ENCODE assay signal across 23 cellular contexts in the genomic region with DNA sequence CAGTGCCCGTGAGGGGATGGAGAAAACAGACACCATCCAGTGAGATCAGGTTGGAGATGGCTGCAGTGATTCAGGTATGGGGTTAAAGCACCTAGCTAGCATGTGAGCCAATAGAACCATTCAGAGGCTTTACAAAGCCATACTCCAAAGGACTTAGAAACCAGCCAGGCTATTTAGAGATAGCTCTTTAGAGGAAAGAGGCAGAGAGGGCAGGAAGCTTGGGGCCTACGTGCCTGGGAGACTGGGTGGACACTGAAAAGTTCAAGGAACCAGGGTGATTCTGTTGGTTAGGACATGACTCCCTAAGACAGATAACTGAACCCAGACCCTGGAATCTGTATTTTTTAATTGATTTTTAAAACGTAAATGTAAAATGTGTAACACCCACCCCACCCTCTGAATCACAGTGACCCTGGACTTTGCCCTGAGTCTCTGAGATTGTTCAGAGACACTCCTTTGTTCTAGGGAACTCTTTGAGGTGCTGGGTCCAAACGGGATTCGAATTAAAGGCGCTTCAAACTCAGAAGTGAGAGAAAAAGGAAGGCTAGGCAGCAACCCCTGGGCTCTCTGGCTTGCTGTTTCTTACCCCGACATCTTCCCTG. TPM values are rescaled to one million over a fixed set of nuclear protein-coding genes. Genes with fewer than 3 reads are reported as not detected.
A peak's percentile ranks its signal among the peaks of the same experiment; 100 is the strongest.
DNase-seq lines count a peak whose midpoint lies in the region; ATAC-seq, FAIRE-seq and TF ChIP-seq lines count a peak whose summit lies in the region.
"Had no signal": no experiment of that assay in that cellular context is flagged by ENCODE, and none has a peak within 500 bp of the region (broad histone marks: within the 10 kb centered on the region; RNA-seq: fewer than 3 reads in every experiment).

No MANE protein-coding gene starts in this region.

- no peak for TF ChIP-seq EP300 in A549 (IDR thresholded peaks at IDR 0.05)
- no peak for TF ChIP-seq EP300 in H1 (IDR thresholded peaks at IDR 0.05; ENCODE audit: borderline replicate concordance in 1 of 2, low read depth in 2 of 2, low read length in 2 of 2)

- no peak for TF ChIP-seq POLR2A in A549 (IDR thresholded peaks at IDR 0.05; ENCODE audit: low read length)
- no peak for TF ChIP-seq POLR2A in IMR-90 (IDR thresholded peaks at IDR 0.05; ENCODE audit: low read depth, low read length)
- no peak for TF ChIP-seq POLR2A in H1 (IDR thresholded peaks at IDR 0.05; ENCODE audit: control extremely low read depth in 1 of 2, low read depth in 2 of 2, low read length in 2 of 2)

- H3K36me3 Mint-ChIP-seq in stimulated activated effector memory CD8-positive, alpha-beta T cell treated with anti-CD3 and anti-CD28 coated beads, Interleukin-12 subunit alpha, Interleukin-12 subunit beta, amount 100 ng/mL, for 72 hours = peaks cover 6% of the 10 kb centered on the region

- H3K36me3 ChIP-seq in IMR-90 (ENCODE audit: control insufficient read depth, insufficient read depth, low read length) (no peaks in the 10 kb centered on the region), H1 (ENCODE audit: control insufficient read depth in 2 of 4, insufficient read depth in 4 of 4, low read length in 3 of 4) (no peaks in the 10 kb centered on the region), mucosa of rectum (ENCODE audit: control insufficient read depth in 2 of 2, insufficient read depth in 2 of 2, low read length in 2 of 2) (no peaks in the 10 kb centered on the region), osteoblast (ENCODE audit: insufficient read depth, low read length) (no peaks in the 10 kb centered on the region)
- H3K36me3 ChIP-seq: BE2C had no signal

- no peaks in the 10 kb centered on the region for H3K9me3 ChIP-seq in A549
- H3K9me3 ChIP-seq in IMR-90 (ENCODE audit: control insufficient read depth, insufficient read depth, low read length) = no peaks in the 10 kb centered on the region
- no peaks in the 10 kb centered on the region for H3K9me3 ChIP-seq in H1 (ENCODE audit: insufficient read depth in 2 of 2, low read depth in 1 of 2, low read length in 1 of 2)
- no peaks in the 10 kb centered on the region for H3K9me3 ChIP-seq in mucosa of rectum (ENCODE audit: control insufficient read depth in 2 of 2, low read length in 2 of 2)
- H3K9me3 ChIP-seq in osteoblast (ENCODE audit: low read depth, low read length) = no peaks in the 10 kb centered on the region
- H3K9me3 ChIP-seq: BE2C had no signal

- DNase-seq in A549 (ENCODE audit: low read depth in 1 of 2, low spot score in 1 of 2) = peak in 1 of 2 experiments; percentile 45
- no peak for DNase-seq in IMR-90
- DNase-seq in H1 (ENCODE audit: low read depth in 1 of 2, low spot score in 2 of 2) = no peak
- no peak for DNase-seq in RCC 7860 (ENCODE audit: low spot score)
- DNase-seq in osteoblast (ENCODE audit: insufficient read length, low spot score, missing footprints) = no peak
- DNase-seq in stimulated activated effector memory CD8-positive, alpha-beta T cell treated with anti-CD3 and anti-CD28 coated beads, Interleukin-12 subunit alpha, Interleukin-12 subunit beta, amount 100 ng/mL, for 72 hours (ENCODE audit: low spot score in 2 of 2) = no peak
- no peak for DNase-seq in foreskin keratinocyte
- DNase-seq: activated CD4-positive, alpha-beta T cell treated with anti-CD3 and anti-CD28 coated beads for 4 hours; activated gamma-delta T cell treated with Interleukin-2 at 50 U/mL for 16 hours; activated T-cell treated with anti-CD3 and anti-CD28 coated beads, Interleukin-2, amount 50 U/mL, for 1 hour; BE2C; DMS79 treated with DMSO at 0.1 percent for 48 hours; glutamatergic neuron; NCI-H1694; stimulated activated CD4-positive, alpha-beta T cell treated with anti-CD3 and anti-CD28 coated beads, Interleukin-2, amount 100 ng/mL, for 24 hours; trophoblast cell had no signal

- H2BK120ac ChIP-seq in IMR-90 (ENCODE audit: low read depth, low read length) (peak overlapping the region; percentile 4; the same call in 1 of the 2 replicates), H1 (replicated peaks; ENCODE audit: low read depth, low read length) (no peak overlapping the region)

- H3K18ac ChIP-seq in IMR-90 (ENCODE audit: low read depth, low read length) (no peak overlapping the region), H1 (ENCODE audit: extremely low read depth, low read length) (no peak overlapping the region)

- H3K27ac Mint-ChIP-seq in stimulated activated effector memory CD8-positive, alpha-beta T cell treated with anti-CD3 and anti-CD28 coated beads, Interleukin-12 subunit alpha, Interleukin-12 subunit beta, amount 100 ng/mL, for 72 hours = no peak overlapping the region
- H3K27ac Mint-ChIP-seq: T-helper 2 cell treated with Interferon-gamma antibody and Interleukin-4, amounts not matched to agents 5 μg/mL and 100 μg/mL, for 36 hours had no signal

- H2BK12ac ChIP-seq in H1 (ENCODE audit: low read depth, low read length) = no peak overlapping the region

- H3K4me3 ChIP-seq in A549 = no peak overlapping the region
- H3K4me3 ChIP-seq in IMR-90 (ENCODE audit: insufficient read depth, low read depth, low read length) = no peak overlapping the region
- no peak overlapping the region for H3K4me3 ChIP-seq in H1 (ENCODE audit: extremely low read depth in 1 of 4, insufficient read depth in 2 of 4, low read depth in 3 of 4, low read length in 4 of 4)
- peak overlapping the region in 1 of 2 donors; percentile 25 for H3K4me3 ChIP-seq in mucosa of rectum (ENCODE audit: low read length in 2 of 2)
- no peak overlapping the region for H3K4me3 ChIP-seq in osteoblast (ENCODE audit: insufficient read depth, low read length)
- H3K4me3 ChIP-seq: lung had no signal

- H3K14ac ChIP-seq in IMR-90 (replicated peaks; ENCODE audit: low read depth, low read length) = peak overlapping the region; percentile 2; the same call in 1 of the 2 replicates
- no peak overlapping the region for H3K14ac ChIP-seq in H1 (ENCODE audit: insufficient read length)

- H3K4me3 Mint-ChIP-seq in stimulated activated effector memory CD8-positive, alpha-beta T cell treated with anti-CD3 and anti-CD28 coated beads, Interleukin-12 subunit alpha, Interleukin-12 subunit beta, amount 100 ng/mL, for 72 hours = no peak overlapping the region
- H3K4me3 Mint-ChIP-seq: T-helper 2 cell treated with Interferon-gamma antibody and Interleukin-4, amounts not matched to agents 5 μg/mL and 100 μg/mL, for 36 hours had no signal

- in situ Hi-C loops in IMR-90 (cut with MboI; ENCODE audit: low sequenced_read_pairs) = no loop called here

- H4K5ac ChIP-seq in IMR-90 (ENCODE audit: low read depth, low read length) (no peak overlapping the region), H1 (ENCODE audit: insufficient read length, low read depth, low read length) (no peak overlapping the region)

- TF ChIP-seq RAD21 in A549 (conservative IDR thresholded peaks at IDR 0.05 in 1 of 2, IDR thresholded peaks at IDR 0.05 in 1 of 2) (no peak), IMR-90 (IDR thresholded peaks at IDR 0.05; ENCODE audit: low read length) (no peak), H1 (IDR thresholded peaks at IDR 0.05 in 1 of 2, conservative IDR thresholded peaks at IDR 0.05 in 1 of 2; ENCODE audit: low read depth in 2 of 2, low read length in 2 of 2) (no peak)

- H3K23me2 ChIP-seq in H1 (ENCODE audit: low read depth, low read length) = no peaks in the 10 kb centered on the region

- no peaks in the 10 kb centered on the region for H3K27me3 ChIP-seq in IMR-90 (ENCODE audit: control insufficient read depth, insufficient read depth, low read length)
- H3K27me3 ChIP-seq in H1 (replicated peaks in 1 of 4; ENCODE audit: control insufficient read depth in 3 of 4, extremely low read depth in 1 of 4, insufficient read depth in 3 of 4, low read length in 3 of 4) = no peaks in the 10 kb centered on the region
- no peaks in the 10 kb centered on the region for H3K27me3 ChIP-seq in mucosa of rectum (ENCODE audit: control insufficient read depth in 2 of 2, insufficient read depth in 2 of 2, low read length in 2 of 2)
- peaks cover 2% of the 10 kb centered on the region for H3K27me3 ChIP-seq in osteoblast (ENCODE audit: insufficient read depth, low read length)
- H3K27me3 ChIP-seq in foreskin keratinocyte = no peaks in the 10 kb centered on the region
- H3K27me3 ChIP-seq: BE2C had no signal

- intact Hi-C loops in IMR-90 (cut with micrococcal nuclease) = no loop called here

- dilution Hi-C loops in IMR-90 (cut with HindIII; ENCODE audit: low sequenced_read_pairs, unreplicated experiment) = no loop called here

- peak overlapping the region; percentile 72 to 88 for H3K27ac ChIP-seq in A549
- H3K27ac ChIP-seq in IMR-90 (ENCODE audit: insufficient read depth, low read length) = no peak overlapping the region
- no peak overlapping the region for H3K27ac ChIP-seq in H1 (ENCODE audit: low read depth, low read length)
- H3K27ac ChIP-seq in mucosa of rectum (ENCODE audit: low read depth in 2 of 2, low read length in 2 of 2) = peak overlapping the region; percentile 85 to 89
- H3K27ac ChIP-seq in osteoblast (ENCODE audit: low read depth, low read length) = no peak overlapping the region
- H3K27ac ChIP-seq in foreskin keratinocyte = no peak overlapping the region
- H3K27ac ChIP-seq: KMS-11, VCaP had no signal

- H3K4me1 ChIP-seq in A549 = peaks cover 51% of the 10 kb centered on the region
- peaks cover 9% of the 10 kb centered on the region for H3K4me1 ChIP-seq in IMR-90 (ENCODE audit: control insufficient read depth, insufficient read depth, low read length)
- peaks cover 0 to 4% (median 0%) of the 10 kb centered on the region in 4 experiments; a peak in 1 of 7 replicates for H3K4me1 ChIP-seq in H1 (replicated peaks in 1 of 4; ENCODE audit: control insufficient read depth in 3 of 4, insufficient read depth in 4 of 4, low read length in 3 of 4)
- H3K4me1 ChIP-seq in mucosa of rectum (ENCODE audit: control insufficient read depth in 2 of 2, insufficient read depth in 2 of 2, low read length in 2 of 2) = peaks cover 15 to 21% of the 10 kb centered on the region in 2 donors
- H3K4me1 ChIP-seq in osteoblast (ENCODE audit: insufficient read depth, low read length) = no peaks in the 10 kb centered on the region
- H3K4me1 ChIP-seq in foreskin keratinocyte = peaks cover 11% of the 10 kb centered on the region
- H3K4me1 ChIP-seq: BE2C had no signal

- H2AK5ac ChIP-seq in IMR-90 (ENCODE audit: low read depth, low read length) (0 out of 2 replicates have a peak overlapping the region, but pooled peaks have one; percentile 17), H1 (ENCODE audit: low read depth, low read length) (no peak overlapping the region)

- H2BK15ac ChIP-seq in IMR-90 (ENCODE audit: low read depth, low read length) (no peak overlapping the region; the same call in 2 of the 3 replicates), H1 (ENCODE audit: low read length) (no peak overlapping the region)

- FAIRE-seq in A549 (lab: Jason Lieb, UNC) = no peak
- FAIRE-seq in H1 (lab: Jason Lieb, UNC) = no peak
- no peak for FAIRE-seq in RCC 7860 (lab: Jason Lieb, UNC)
- FAIRE-seq: GM19239, HTR-8/SVneo had no signal

- WGBS in A549 (ENCODE audit: missing lambda C conversion rate) = 48% methylated on average over 7 of the region's 7 CpGs
- WGBS in IMR-90 (ENCODE audit: extremely low coverage in 2 of 2, insufficient read length in 1 of 2), 2 experiments = no CpG with 5 or more reads among the region's 7 CpGs
- WGBS in H1 (ENCODE audit: extremely low coverage in 1 of 2, insufficient coverage in 1 of 2, insufficient read length in 1 of 2, insufficient replicate concordance in 2 of 2, low coverage in 1 of 2, low lambda C conversion rate in 2 of 2, missing lambda C conversion rate in 1 of 2), 2 experiments = 81% methylated on average over 7 of the region's 7 CpGs; no CpG with 5 or more reads in 1 of the 2 experiments

- peaks cover 4% of the 10 kb centered on the region for H3K9me1 ChIP-seq in IMR-90 (ENCODE audit: insufficient read depth, low read length)

- H3K79me2 ChIP-seq in H1 (ENCODE audit: control insufficient read depth in 1 of 2, insufficient read depth in 2 of 2, low read length in 2 of 2) (no peaks in the 10 kb centered on the region), osteoblast (ENCODE audit: insufficient read depth, low read length) (no peaks in the 10 kb centered on the region)

- BruUV-seq in IMR-90 (replicated peaks; lab: Mats Ljungman, UMichigan) = no TSS peak

- no peak overlapping the region for H2AFZ ChIP-seq in IMR-90 (replicated peaks; ENCODE audit: low read length, poor library complexity)
- H2AFZ ChIP-seq in H1 (ENCODE audit: low read length) = peak overlapping the region; percentile 9; the same call in 1 of the 2 replicates
- H2AFZ ChIP-seq in osteoblast (ENCODE audit: low read length) = no peak overlapping the region

- H4K20me1 ChIP-seq in IMR-90 (ENCODE audit: insufficient read depth, low read length) (no peaks in the 10 kb centered on the region), H1 (replicated peaks in 1 of 2; ENCODE audit: control insufficient read depth in 1 of 2, insufficient read depth in 2 of 2, low read length in 2 of 2) (no peaks in the 10 kb centered on the region), osteoblast (ENCODE audit: insufficient read depth, low read length) (no peaks in the 10 kb centered on the region)

- H3K4me2 ChIP-seq in A549 (peak overlapping the region; percentile 76), IMR-90 (ENCODE audit: low read depth, low read length) (no peak overlapping the region), H1 (ENCODE audit: insufficient read depth in 1 of 2, low read depth in 2 of 2, low read length in 2 of 2) (no peak overlapping the region), osteoblast (ENCODE audit: insufficient read depth, low read length) (no peak overlapping the region)
- H3K4me2 ChIP-seq: KMS-11 had no signal

- H4K8ac ChIP-seq in IMR-90 (ENCODE audit: low read depth in 2 of 2, low read length in 2 of 2) (no peak overlapping the region; a peak in 1 of 4 replicates), H1 (ENCODE audit: extremely low read depth, insufficient read depth, low read length) (0 out of 2 replicates have a peak overlapping the region, but pooled peaks have one; percentile 28)

- H3K9ac ChIP-seq in IMR-90 (ENCODE audit: low read depth, low read length) = no peak overlapping the region
- no peak overlapping the region for H3K9ac ChIP-seq in H1 (replicated peaks in 1 of 4; ENCODE audit: extremely low read depth in 1 of 4, low read depth in 3 of 4, low read length in 3 of 4)
- peak overlapping the region; percentile 18 to 54 for H3K9ac ChIP-seq in mucosa of rectum (ENCODE audit: low read depth in 1 of 2, low read length in 2 of 2)
- H3K9ac ChIP-seq: KMS-11 had no signal

- H3K9me3 Mint-ChIP-seq in stimulated activated effector memory CD8-positive, alpha-beta T cell treated with anti-CD3 and anti-CD28 coated beads, Interleukin-12 subunit alpha, Interleukin-12 subunit beta, amount 100 ng/mL, for 72 hours = no peaks in the 10 kb centered on the region
- H3K9me3 Mint-ChIP-seq: T-helper 2 cell treated with Interferon-gamma antibody and Interleukin-4, amounts not matched to agents 5 μg/mL and 100 μg/mL, for 36 hours had no signal

- no peak overlapping the region for H2AK9ac ChIP-seq in IMR-90 (replicated peaks; ENCODE audit: low read depth, low read length, poor library complexity)

- H3K4ac ChIP-seq in IMR-90 (ENCODE audit: low read depth, low read length) (no peak overlapping the region; the same call in 1 of the 2 replicates), H1 (replicated peaks; ENCODE audit: insufficient read length, low read depth, low read length) (no peak overlapping the region)

- H3K79me1 ChIP-seq in IMR-90 (ENCODE audit: low read depth in 1 of 2, low read length in 2 of 2) (no peaks in the 10 kb centered on the region), H1 (ENCODE audit: low read depth, low read length) (no peaks in the 10 kb centered on the region)

- peak overlapping the region; percentile 21; the same call in 1 of the 2 replicates for H2BK20ac ChIP-seq in IMR-90 (ENCODE audit: low read depth, low read length)
- H2BK20ac ChIP-seq in H1 (ENCODE audit: low read length) = no peak overlapping the region

- CTCF ChIA-PET in A549 (lab: Yijun Ruan, JAX) = interaction anchor here (1.0 to 16.7 kb wide), 4 partner anchors 10 to 110 kb away, joined by 3 to 145 read pairs (median 6); no protein-coding TSS in a partner anchor
- CTCF ChIA-PET in IMR-90 (lab: Yijun Ruan, JAX) = interaction anchor here (0.5 to 0.6 kb wide), 2 partner anchors 17 to 153 kb away, joined by 3 to 6 read pairs; no protein-coding TSS in a partner anchor
- CTCF ChIA-PET in H1 (lab: Charles Lee; ENCODE audit: partially characterized antibody) = interaction anchor here (3.9 kb wide), 1 partner anchor 11 kb away, joined by 13 read pairs; no protein-coding TSS in a partner anchor

- POLR2A ChIA-PET in A549 (lab: Yijun Ruan, JAX) = interaction anchor here (0.8 to 2.8 kb wide), 5 partner anchors 8 to 28 kb away, joined by 3 to 23 read pairs (median 4); partner anchors contain the start of gene GNA13
- POLR2A ChIA-PET in IMR-90 (lab: Charles Lee; ENCODE audit: unreplicated experiment) = no interaction called here
- POLR2A ChIA-PET in H1 (lab: Charles Lee; ENCODE audit: partially characterized antibody) = interaction anchor here (1.2 kb wide), 1 partner anchor 15 kb away, joined by 3 read pairs; no protein-coding TSS in a partner anchor

- no peak overlapping the region for H2BK5ac ChIP-seq in IMR-90 (ENCODE audit: low read depth, low read length, poor library complexity, severe bottlenecking)
- H2BK5ac ChIP-seq in H1 (ENCODE audit: low read depth, low read length) = no peak overlapping the region

- H4K91ac ChIP-seq in IMR-90 (ENCODE audit: insufficient read depth, low read depth, low read length) (no peak overlapping the region), H1 (replicated peaks; ENCODE audit: insufficient read length, low read length) (no peak overlapping the region)

- H3K23ac ChIP-seq in IMR-90 (ENCODE audit: low read depth, low read length) (no peak overlapping the region), H1 (ENCODE audit: insufficient read length) (no peak overlapping the region)

- no peak overlapping the region for H3K56ac ChIP-seq in IMR-90 (ENCODE audit: extremely low read depth, insufficient read depth, low read length)
- H3K56ac ChIP-seq in H1 (replicated peaks; ENCODE audit: insufficient read length, low read depth, low read length) = no peak overlapping the region

- peak; percentile 21 to 30; a peak in 4 of 6 replicates for ATAC-seq in A549
- no peak for ATAC-seq in IMR-90 (ENCODE audit: low read depth)
- ATAC-seq in stimulated activated effector memory CD8-positive, alpha-beta T cell treated with anti-CD3 and anti-CD28 coated beads, Interleukin-12 subunit alpha, Interleukin-12 subunit beta, amount 100 ng/mL, for 72 hours = no peak
- no peak for ATAC-seq in foreskin keratinocyte

- H3K4me1 Mint-ChIP-seq in stimulated activated effector memory CD8-positive, alpha-beta T cell treated with anti-CD3 and anti-CD28 coated beads, Interleukin-12 subunit alpha, Interleukin-12 subunit beta, amount 100 ng/mL, for 72 hours = no peaks in the 10 kb centered on the region

- TF ChIP-seq CTCF in A549 (IDR thresholded peaks at IDR 0.05) (no peak), IMR-90 (conservative IDR thresholded peaks at IDR 0.05; ENCODE audit: low read depth, low read length) (no peak), H1 (IDR thresholded peaks at IDR 0.05; ENCODE audit: control extremely low read depth in 1 of 3, insufficient read depth in 1 of 3, low read depth in 1 of 3, low read length in 3 of 3) (no peak), osteoblast (IDR thresholded peaks at IDR 0.05; ENCODE audit: extremely low read depth, low read depth, low read length) (no peak), foreskin keratinocyte (conservative IDR thresholded peaks at IDR 0.05) (no peak)

RNA-seq across cellular contexts. Expression of gene GNA13, which starts 16.1 kb away (rescaled TPM):
- polyA plus RNA-seq in A549 (2011; rRNA removed) (79.7 and 95.8 TPM in 2 replicates), A549 (2017; fragmentation: RNase III; extraction: RNeasy Plus Mini Kit Qiagen cat#74134 plus additional on column Dnase treatment) (32.5 to 34.4 TPM (median 33.1 TPM) in 3 replicates), IMR-90 (2012; rRNA removed) (11.3 and 13.8 TPM in 2 replicates), H1 (2011; rRNA removed) (16.2 and 29.2 TPM in 2 replicates), foreskin keratinocyte (7.8 and 8.8 TPM in 2 replicates)
- polyA plus RNA-seq in A549 (2012; cell fraction: cytosol; rRNA removed) = 15.5 and 18.3 TPM in 2 replicates
- 7.2 and 10.1 TPM in 2 replicates for polyA plus RNA-seq in A549 (2012; cell fraction: nucleus; rRNA removed)
- polyA minus RNA-seq in A549 (2011; rRNA and poly(A)+ RNA removed) = 50.0 and 51.2 TPM in 2 replicates
- total RNA-seq in IMR-90 (2012; rRNA removed) (37.6 and 57.2 TPM in 2 replicates), osteoblast (63.1 and 63.3 TPM in 2 replicates), foreskin keratinocyte (39.2 and 40.4 TPM in 2 replicates)
- polyA plus RNA-seq in IMR-90 (2012; cell fraction: cytosol; rRNA removed) = 3.5 and 3.9 TPM in 2 replicates
- polyA plus RNA-seq in IMR-90 (2012; cell fraction: nucleus; rRNA removed; ENCODE audit: low replicate concordance) = 2.6 and 9.4 TPM in 2 replicates
- total RNA-seq in H1 (2021; fragmentation: NEBNext Ultra II Directional; extraction: Animal tissue kit (Norgen Biotek cat#: 25700)) = 55.5 and 58.7 TPM in 2 replicates
- 28.3 TPM for polyA plus RNA-seq in H1 (2011; cell fraction: cytosol; rRNA removed)
- 12.9 TPM for polyA plus RNA-seq in H1 (2011; cell fraction: nucleus; rRNA removed)
- polyA plus RNA-seq in H1 (2012, experiment 1 of 2) = 17.2 to 33.1 TPM (median 21.4 TPM) in 4 replicates
- polyA plus RNA-seq in H1 (2012, experiment 2 of 2) = 2.4 TPM
- 27.9 TPM for polyA plus RNA-seq in H1 (2013, experiment 1 of 2)
- polyA plus RNA-seq in H1 (2013, experiment 2 of 2) = 25.8 TPM
- 51.9 and 68.1 TPM in 2 replicates for polyA minus RNA-seq in H1 (2011; rRNA and poly(A)+ RNA removed)
- polyA minus RNA-seq in H1 (2011; cell fraction: cytosol; rRNA and poly(A)+ RNA removed) = 29.4 TPM
- 47.4 TPM for polyA minus RNA-seq in H1 (2011; cell fraction: nucleus; rRNA and poly(A)+ RNA removed)

Comparison
In these comparisons a context has a peak if more than half of its experiments do, and no peak if none do; other contexts are left out.
1. ATAC-seq: peak in A549 (2 of 2); none in IMR-90 (single experiment), stimulated activated effector memory CD8-positive, alpha-beta T cell treated with anti-CD3 and anti-CD28 coated beads, Interleukin-12 subunit alpha, Interleukin-12 subunit beta, amount 100 ng/mL, for 72 hours (single experiment) and foreskin keratinocyte (single experiment).
2. H3K27ac ChIP-seq: peak in A549 (2 of 2) and mucosa of rectum (2 of 2); none in IMR-90 (single experiment), H1 (single experiment), osteoblast (single experiment) and foreskin keratinocyte (single experiment).
3. H3K9ac ChIP-seq: peak in mucosa of rectum (2 of 2); none in IMR-90 (single experiment) and H1 (0 of 4).